Comparison of ENCODE assay signal across 8 cellular contexts in the genomic region with DNA sequence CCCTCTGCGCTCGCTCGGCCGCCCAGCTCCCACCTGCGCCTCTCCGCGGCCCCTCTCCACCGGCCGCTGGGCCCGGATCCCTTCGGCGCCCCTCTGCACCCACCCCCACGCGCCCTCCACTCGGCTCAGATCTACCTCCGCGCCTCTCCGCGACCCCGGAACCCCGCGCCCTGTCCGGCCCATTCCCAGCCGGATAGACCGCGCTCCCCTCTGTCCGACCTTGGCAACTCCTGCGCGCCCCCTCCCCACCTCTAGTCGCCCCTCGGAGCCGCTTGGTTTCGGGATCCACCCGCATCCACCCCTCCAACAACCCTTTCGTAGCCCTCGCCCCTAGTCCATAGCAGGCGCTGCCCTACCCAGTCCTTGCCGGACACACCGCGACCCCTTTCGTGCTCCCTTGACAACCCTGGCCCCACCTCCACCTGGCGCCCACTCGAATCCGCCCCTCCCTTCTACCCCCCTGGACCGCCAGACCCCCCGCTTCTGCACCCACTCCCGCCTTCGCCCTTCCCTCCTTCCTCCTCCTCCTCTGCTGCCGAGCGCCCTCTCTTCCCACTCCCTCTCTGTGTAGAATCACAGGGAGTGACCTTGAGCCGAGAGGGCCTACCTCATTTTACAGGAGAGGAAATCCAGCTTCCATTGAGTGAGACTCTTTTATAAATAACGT. TPM values are rescaled to one million over a fixed set of nuclear protein-coding genes. Genes with fewer than 3 reads are reported as not detected.
DNase-seq lines count a peak whose midpoint lies in the region; ATAC-seq and TF ChIP-seq lines count a peak whose summit lies in the region.

No MANE protein-coding gene starts in this region.

- H3K27ac Mint-ChIP-seq in natural killer cell = peak overlapping the region; percentile 90 to 91

- intact Hi-C loops in IMR-90 (cut with micrococcal nuclease) = loop anchor here (5.0 kb wide), 2 partner anchors 139 to 359 kb away; no protein-coding TSS in a partner anchor
- intact Hi-C loops in natural killer cell (cut with micrococcal nuclease) = loop anchor here (1.0 to 10.0 kb wide), 3 partner anchors 51 to 1217 kb away; partner anchors contain the start of genes CDC37L1, RCL1 and RFX3

- peak overlapping the region; percentile 23; the same call in 1 of the 2 replicates for H4K5ac ChIP-seq in IMR-90 (ENCODE audit: low read depth, low read length)

- H3K9me1 ChIP-seq in IMR-90 (ENCODE audit: insufficient read depth, low read length) = peaks cover 2% of the 10 kb centered on the region; the same call in 1 of the 2 replicates

- no peak for TF ChIP-seq POLR2A in IMR-90 (IDR thresholded peaks at IDR 0.05; ENCODE audit: low read depth, low read length)

- CTCF ChIA-PET in IMR-90 (lab: Yijun Ruan, JAX) = no interaction called here

- peak overlapping the region; percentile 42 for H2BK5ac ChIP-seq in IMR-90 (ENCODE audit: low read depth, low read length, poor library complexity, severe bottlenecking)

- peak overlapping the region; percentile 42 for H3K27ac ChIP-seq in IMR-90 (ENCODE audit: insufficient read depth, low read length)

- no peaks in the 10 kb centered on the region for H3K36me3 Mint-ChIP-seq in natural killer cell

- H3K23ac ChIP-seq in IMR-90 (ENCODE audit: low read depth, low read length) = peak overlapping the region; percentile 77

- H2BK120ac ChIP-seq in IMR-90 (ENCODE audit: low read depth, low read length) = peak overlapping the region; percentile 25

- peak overlapping the region; percentile 59 for H3K4ac ChIP-seq in IMR-90 (ENCODE audit: low read depth, low read length)

- H4K20me1 ChIP-seq in IMR-90 (ENCODE audit: insufficient read depth, low read length) = 0 out of 2 replicates have a peak, but pooled peaks cover 7% of the 10 kb centered on the region

- no peaks in the 10 kb centered on the region for H3K9me3 ChIP-seq in IMR-90 (ENCODE audit: control insufficient read depth, insufficient read depth, low read length)

- H3K56ac ChIP-seq in IMR-90 (ENCODE audit: extremely low read depth, insufficient read depth, low read length) = no peak overlapping the region

- H3K27me3 Mint-ChIP-seq in natural killer cell (ENCODE audit: low read depth in 2 of 2) = no peaks in the 10 kb centered on the region

- no peak for TF ChIP-seq RAD21 in IMR-90 (IDR thresholded peaks at IDR 0.05; ENCODE audit: low read length)

- POLR2A ChIA-PET in IMR-90 (lab: Charles Lee; ENCODE audit: unreplicated experiment) = no interaction called here

- peaks cover 6 to 25% of the 10 kb centered on the region in 2 experiments; a peak in 3 of 4 replicates for H3K79me1 ChIP-seq in IMR-90 (ENCODE audit: low read depth in 1 of 2, low read length in 2 of 2)

- WGBS in IMR-90 (ENCODE audit: extremely low coverage in 2 of 2, insufficient read length in 1 of 2), 2 experiments = 2% methylated on average over 18 of the region's 52 CpGs; no CpG with 5 or more reads in 1 of the 2 experiments

- peak overlapping the region; percentile 94 for H3K4me3 ChIP-seq in IMR-90 (ENCODE audit: insufficient read depth, low read depth, low read length)

- H4K91ac ChIP-seq in IMR-90 (ENCODE audit: insufficient read depth, low read depth, low read length) = peak overlapping the region; percentile 54

- H3K18ac ChIP-seq in IMR-90 (ENCODE audit: low read depth, low read length) = no peak overlapping the region; the same call in 1 of the 2 replicates

- peak overlapping the region; percentile 41; the same call in 1 of the 2 replicates for H3K14ac ChIP-seq in IMR-90 (replicated peaks; ENCODE audit: low read depth, low read length)

- H3K36me3 ChIP-seq in IMR-90 (ENCODE audit: control insufficient read depth, insufficient read depth, low read length) = no peaks in the 10 kb centered on the region

- peak overlapping the region; percentile 19; the same call in 1 of the 2 replicates for H3K9ac ChIP-seq in IMR-90 (ENCODE audit: low read depth, low read length)

- peak overlapping the region; percentile 93 for H3K4me3 Mint-ChIP-seq in natural killer cell

- H2AFZ ChIP-seq in IMR-90 (replicated peaks; ENCODE audit: low read length, poor library complexity) = peak overlapping the region; percentile 97

- DNase-seq in activated CD4-positive, CD25-positive, alpha-beta regulatory T cell treated with anti-CD3 and anti-CD28 coated beads, Interleukin-2, amount 50 U/mL, for 72 hours = peak; percentile 38
- DNase-seq in activated CD4-positive, CD25-positive, alpha-beta regulatory T cell (lab: John Stamatoyannopoulos, UW) = no peak
- DNase-seq in IMR-90 (no peak), fibroblast of peridontal ligament (ENCODE audit: extremely low read depth) (peak; percentile 22), natural killer cell (no peak), cortex of kidney (lab: John Stamatoyannopoulos, UW) (no peak), kidney glomerular epithelial cell (lab: John Stamatoyannopoulos, UW) (no peak)
- DNase-seq in activated CD4-positive, alpha-beta T cell treated with anti-CD3 and anti-CD28 coated beads, Interleukin-2, amount 50 U/mL, for 48 hours = peak; percentile 19 to 27

- H3K4me2 ChIP-seq in IMR-90 (ENCODE audit: low read depth, low read length) = peak overlapping the region; percentile 80

- H2AK9ac ChIP-seq in IMR-90 (replicated peaks; ENCODE audit: low read depth, low read length, poor library complexity) = peak overlapping the region; percentile 94

- dilution Hi-C loops in IMR-90 (cut with HindIII; ENCODE audit: low sequenced_read_pairs, unreplicated experiment) = no loop called here

- BruUV-seq in IMR-90 (replicated peaks; lab: Mats Ljungman, UMichigan) = no TSS peak

- peak; percentile 13 for ATAC-seq in IMR-90 (ENCODE audit: low read depth)
- ATAC-seq in natural killer cell = peak in 1 of 3 donors; percentile 2

- H3K27me3 ChIP-seq in IMR-90 (ENCODE audit: control insufficient read depth, insufficient read depth, low read length) = no peaks in the 10 kb centered on the region

- H4K8ac ChIP-seq in IMR-90 (ENCODE audit: low read depth in 2 of 2, low read length in 2 of 2) = peak overlapping the region; percentile 41 to 59; a peak in 2 of 4 replicates

- H3K4me1 Mint-ChIP-seq in natural killer cell = peaks cover 26 to 33% of the 10 kb centered on the region in 2 donors

- H2AK5ac ChIP-seq in IMR-90 (ENCODE audit: low read depth, low read length) = 0 out of 2 replicates have a peak overlapping the region, but pooled peaks have one; percentile 15

- H3K4me1 ChIP-seq in IMR-90 (ENCODE audit: control insufficient read depth, insufficient read depth, low read length) = peaks cover 7% of the 10 kb centered on the region; the same call in 1 of the 2 replicates

- TF ChIP-seq CTCF in IMR-90 (conservative IDR thresholded peaks at IDR 0.05; ENCODE audit: low read depth, low read length) (no peak), natural killer cell (IDR thresholded peaks at IDR 0.05) (no peak)

- H2BK15ac ChIP-seq in IMR-90 (ENCODE audit: low read depth, low read length) = peak overlapping the region; percentile 60; the same call in 1 of the 3 replicates

- no peak overlapping the region for H2BK20ac ChIP-seq in IMR-90 (ENCODE audit: low read depth, low read length)

- no peaks in the 10 kb centered on the region for H3K9me3 Mint-ChIP-seq in natural killer cell

- in situ Hi-C loops in IMR-90 (cut with MboI; ENCODE audit: low sequenced_read_pairs) = no loop called here

TF ChIP-seq in IMR-90, 13 proteins besides CTCF, POLR2A, EP300 and RAD21:
- no peak for TF ChIP-seq RFX5 (IDR thresholded peaks at IDR 0.05; ENCODE audit: low read depth, low read length)
- TF ChIP-seq RCOR1 (IDR thresholded peaks at IDR 0.05; ENCODE audit: insufficient replicate concordance, low read length) = no peak
- no peak for TF ChIP-seq CHD1 (IDR thresholded peaks at IDR 0.05; ENCODE audit: low read depth, low read length)
- TF ChIP-seq NFE2L2 (IDR thresholded peaks at IDR 0.05; ENCODE audit: low read depth, low read length) = no peak
- TF ChIP-seq SMC3 (IDR thresholded peaks at IDR 0.05; ENCODE audit: low read depth, low read length) = no peak
- TF ChIP-seq MAZ (IDR thresholded peaks at IDR 0.05; ENCODE audit: borderline replicate concordance, low read depth, low read length) = no peak
- TF ChIP-seq MXI1 (IDR thresholded peaks at IDR 0.05; ENCODE audit: borderline replicate concordance, low read depth, low read length) = no peak
- TF ChIP-seq USF2 (IDR thresholded peaks at IDR 0.05; ENCODE audit: low read depth, low read length) = no peak
- no peak for TF ChIP-seq FOS (IDR thresholded peaks at IDR 0.05; ENCODE audit: low read depth, low read length)

RNA-seq across cellular contexts. Expression of gene AK3, which starts 0.5 kb away (rescaled TPM):
- 24.7 and 33.3 TPM in 2 replicates for total RNA-seq in IMR-90 (2012; rRNA removed)
- 20.2 and 26.2 TPM in 2 replicates for polyA plus RNA-seq in IMR-90 (2012; rRNA removed)
- 4.7 and 9.4 TPM in 2 replicates for polyA plus RNA-seq in IMR-90 (2012; cell fraction: cytosol; rRNA removed)
- 3.7 and 17.3 TPM in 2 replicates for polyA plus RNA-seq in IMR-90 (2012; cell fraction: nucleus; rRNA removed; ENCODE audit: low replicate concordance)
- 10 to 100 TPM; 18.6 to 23.1 (median 21.0) TPM for total RNA-seq in natural killer cell

RNA-seq across cellular contexts. Expression of gene RCL1, which starts 51.2 kb away (rescaled TPM):
- total RNA-seq in IMR-90 (2012; rRNA removed) = 13.8 and 14.7 TPM in 2 replicates
- polyA plus RNA-seq in IMR-90 (2012; rRNA removed) = 11.4 and 12.3 TPM in 2 replicates
- polyA plus RNA-seq in IMR-90 (2012; cell fraction: cytosol; rRNA removed) = 5.9 and 6.8 TPM in 2 replicates
- polyA plus RNA-seq in IMR-90 (2012; cell fraction: nucleus; rRNA removed; ENCODE audit: low replicate concordance) = 5.6 and 7.6 TPM in 2 replicates
- total RNA-seq in natural killer cell = 10 to 100 TPM; 18.1 to 26.3 (median 23.0) TPM

Comparison
In these comparisons a context has a peak if more than half of its experiments do, and no peak if none do; other contexts are left out.
1. DNase-seq: peak in activated CD4-positive, CD25-positive, alpha-beta regulatory T cell treated with anti-CD3 and anti-CD28 coated beads, Interleukin-2, amount 50 U/mL, for 72 hours (single experiment), activated CD4-positive, alpha-beta T cell treated with anti-CD3 and anti-CD28 coated beads, Interleukin-2, amount 50 U/mL, for 48 hours (2 of 2) and fibroblast of peridontal ligament (single experiment); none in activated CD4-positive, CD25-positive, alpha-beta regulatory T cell (0 of 4), IMR-90 (single experiment), natural killer cell (single experiment), cortex of kidney (single experiment) and kidney glomerular epithelial cell (single experiment).